8 cellular contexts compared by ENCODE assay signal in genomic region chr18:9474983-9475642, GRCh38. TPM values are rescaled to one million over a fixed set of nuclear protein-coding genes. Genes with fewer than 3 reads are reported as not detected.
DNase-seq lines count a peak whose midpoint lies in the region; FAIRE-seq and TF ChIP-seq lines count a peak whose summit lies in the region.

Gene RALBP1 (plus strand): TSS chr18:9475513. CDS start chr18:9513046, 37,533 bp downstream.

- H2AFZ ChIP-seq in neuronal stem cell (ENCODE audit: low read length), result peak within 1 kb of the TSS; percentile 92

- H3K9me3 ChIP-seq in SK-N-MC (ENCODE audit: low read depth, low read length), result no peaks in the 10 kb centered on the region
- H3K9me3 ChIP-seq in neuronal stem cell (replicated peaks in 1 of 2; ENCODE audit: control insufficient read depth in 2 of 2, insufficient read depth in 1 of 2, low read depth in 1 of 2, low read length in 2 of 2), result no peaks in the 10 kb centered on the region

- peaks cover 20% of the 10 kb centered on the region for H3K36me3 Mint-ChIP-seq in activated naive CD4-positive, alpha-beta T cell treated with anti-CD3 and anti-CD28 coated beads, Interleukin-2, amount 10 ng/mL, durations not matched to agents 7 days and 5 days

- DNase-seq in GM04503 (ENCODE audit: low read depth), result peak; percentile 96
- peak; percentile 97 for DNase-seq in HFF-Myc (ENCODE audit: extremely low read depth, low read depth)
- peak; percentile 99 for DNase-seq in MV-4-11 (lab: John Stamatoyannopoulos, UW)
- peak; percentile 94 for DNase-seq in SK-N-MC (ENCODE audit: low read depth, low spot score)
- DNase-seq in activated naive CD4-positive, alpha-beta T cell treated with anti-CD3 and anti-CD28 coated beads, Interleukin-2, amount 10 ng/mL, durations not matched to agents 7 days and 5 days, result peak; percentile 99
- DNase-seq in frontal cortex (ENCODE audit: low spot score in 2 of 2), result peak; percentile 96 to 97
- DNase-seq in neuronal stem cell (ENCODE audit: low spot score), result peak; percentile 100

- peak within 1 kb of the TSS; percentile 91 for H2BK5ac ChIP-seq in neuronal stem cell (ENCODE audit: low read length)

- H3K4me2 ChIP-seq in neuronal stem cell (ENCODE audit: insufficient read depth, low read length, poor library complexity, severe bottlenecking), result peak within 1 kb of the TSS; percentile 89

- H4K91ac ChIP-seq in neuronal stem cell (ENCODE audit: low read depth, low read length, poor library complexity), result no peak within 1 kb of the TSS

- H3K27ac ChIP-seq in SK-N-MC (peak within 1 kb of the TSS; percentile 76), neuronal stem cell (replicated peaks; ENCODE audit: low read length) (peak within 1 kb of the TSS; percentile 91)

- peak within 1 kb of the TSS; percentile 92 for H3K4me3 ChIP-seq in HFF-Myc (replicated peaks; ENCODE audit: low read depth, low read length)
- H3K4me3 ChIP-seq in SK-N-MC, result peak within 1 kb of the TSS; percentile 99
- H3K4me3 ChIP-seq in neuronal stem cell (ENCODE audit: low read length in 2 of 2), result peak within 1 kb of the TSS; percentile 66 to 97

- peak within 1 kb of the TSS; percentile 96 for H3K18ac ChIP-seq in neuronal stem cell (ENCODE audit: low read length)

- peaks cover 0 to 4% (median 0%) of the 10 kb centered on the region in 3 experiments for H3K27me3 ChIP-seq in neuronal stem cell (ENCODE audit: control insufficient read depth in 3 of 3, insufficient read depth in 3 of 3, low read depth in 1 of 3, low read length in 3 of 3)

- no peak within 1 kb of the TSS for H3K4ac ChIP-seq in neuronal stem cell (ENCODE audit: low read length)

- H3K4me1 ChIP-seq in neuronal stem cell (ENCODE audit: control insufficient read depth in 2 of 2, insufficient read depth in 1 of 2, low read depth in 1 of 2, low read length in 2 of 2), result peaks cover 0 to 2% of the 10 kb centered on the region in 2 donors

- H2BK15ac ChIP-seq in neuronal stem cell (ENCODE audit: low read length), result peak within 1 kb of the TSS; percentile 65

- WGBS in neuronal stem cell (ENCODE audit: extremely low coverage in 2 of 2, insufficient read length in 2 of 2, insufficient replicate concordance in 1 of 2), 2 donors, result no CpG with 5 or more reads among the region's 69 CpGs

- H2AK5ac ChIP-seq in neuronal stem cell (ENCODE audit: low read depth, low read length), result peak within 1 kb of the TSS; percentile 98

- H3K9me3 Mint-ChIP-seq in activated naive CD4-positive, alpha-beta T cell treated with anti-CD3 and anti-CD28 coated beads, Interleukin-2, amount 10 ng/mL, durations not matched to agents 7 days and 5 days, result peaks cover under 1% of the 10 kb centered on the region

- peak within 1 kb of the TSS; percentile 89 for H2BK120ac ChIP-seq in neuronal stem cell (ENCODE audit: low read depth, low read length)

- H3K79me1 ChIP-seq in neuronal stem cell (ENCODE audit: low read depth, low read length), result peaks cover 13% of the 10 kb centered on the region

- CTCF ChIA-PET in activated naive CD4-positive, alpha-beta T cell treated with anti-CD3 and anti-CD28 coated beads, Interleukin-2, amount 10 ng/mL, durations not matched to agents 7 days and 5 days (lab: Charles Lee), result no interaction called here

- no peaks in the 10 kb centered on the region; the same call in 1 of the 2 replicates for H3K36me3 ChIP-seq in SK-N-MC (ENCODE audit: insufficient read depth, low read length)
- H3K36me3 ChIP-seq in neuronal stem cell (replicated peaks in 1 of 2; ENCODE audit: control insufficient read depth in 2 of 2, insufficient read depth in 2 of 2, low read length in 2 of 2), result peaks cover 2 to 15% of the 10 kb centered on the region in 2 donors

- H3K4me1 Mint-ChIP-seq in activated naive CD4-positive, alpha-beta T cell treated with anti-CD3 and anti-CD28 coated beads, Interleukin-2, amount 10 ng/mL, durations not matched to agents 7 days and 5 days, result peaks cover 27% of the 10 kb centered on the region

- no peak within 1 kb of the TSS for H4K8ac ChIP-seq in neuronal stem cell (ENCODE audit: low read depth, low read length)

- H3K4me3 Mint-ChIP-seq in activated naive CD4-positive, alpha-beta T cell treated with anti-CD3 and anti-CD28 coated beads, Interleukin-2, amount 10 ng/mL, durations not matched to agents 7 days and 5 days, result peak within 1 kb of the TSS; percentile 89

- peak within 1 kb of the TSS; percentile 75 for H2BK12ac ChIP-seq in neuronal stem cell (ENCODE audit: low read length)

- peak within 1 kb of the TSS; percentile 99 for H3K23ac ChIP-seq in neuronal stem cell (ENCODE audit: low read depth, low read length, poor library complexity)

- H3K9ac ChIP-seq in SK-N-MC (ENCODE audit: insufficient read length) (peak within 1 kb of the TSS; percentile 90), neuronal stem cell (ENCODE audit: low read depth, low read length, poor library complexity) (peak within 1 kb of the TSS; percentile 97)

- H3K27me3 Mint-ChIP-seq in activated naive CD4-positive, alpha-beta T cell treated with anti-CD3 and anti-CD28 coated beads, Interleukin-2, amount 10 ng/mL, durations not matched to agents 7 days and 5 days, result peaks cover 26% of the 10 kb centered on the region

- FAIRE-seq in frontal cortex (lab: Jason Lieb, UNC), result peak; percentile 42

- H3K27ac Mint-ChIP-seq in activated naive CD4-positive, alpha-beta T cell treated with anti-CD3 and anti-CD28 coated beads, Interleukin-2, amount 10 ng/mL, durations not matched to agents 7 days and 5 days, result peak within 1 kb of the TSS; percentile 91

- H3K14ac ChIP-seq in neuronal stem cell (ENCODE audit: low read length), result peak within 1 kb of the TSS; percentile 99

- no peak for TF ChIP-seq CTCF in HFF-Myc (IDR thresholded peaks at IDR 0.05; ENCODE audit: low read depth, low read length, missing control alignments)
- TF ChIP-seq CTCF in subcutaneous adipose tissue (IDR thresholded peaks at IDR 0.05; ENCODE audit: low read depth), result no peak

RNA-seq across cellular contexts. Expression of gene RALBP1, which starts in this region (rescaled TPM):
- total RNA-seq in frontal cortex, result 26.5 TPM
- polyA plus RNA-seq in neuronal stem cell (2013, experiment 1 of 2), result 97.0 TPM
- polyA plus RNA-seq in neuronal stem cell (2013, experiment 2 of 2), result 108 TPM
- total RNA-seq in subcutaneous adipose tissue, result 10 to 100 TPM; 66.4 to 88.3 (median 76.5) TPM

Comparison
In these comparisons a context has a peak if more than half of its experiments do, and no peak if none do; other contexts are left out.
1. Peak in every context shown above with its lines: DNase-seq, H3K4me3 ChIP-seq and H3K27ac ChIP-seq.